2 cellular contexts compared by ENCODE assay signal in genomic region chr16:48365601-48366164, GRCh38.
TF ChIP-seq lines count a peak whose summit lies in the region.

No MANE protein-coding gene starts in this region.

TF ChIP-seq in IMR-90, 13 proteins besides CTCF, POLR2A, EP300 and RAD21:
- no peak for TF ChIP-seq BHLHE40 (IDR thresholded peaks at IDR 0.05; ENCODE audit: low read depth, low read length)

TF ChIP-seq in SK-N-SH treated with all-trans-retinoic acid at 6 μM for 48 hours, 23 proteins besides CTCF, POLR2A, EP300 and RAD21:
- TF ChIP-seq SNAI2 (CRISPR knock-in tag; IDR thresholded peaks at IDR 0.05) = no peak
- no peak for TF ChIP-seq ZNF8 (CRISPR knock-in tag; IDR thresholded peaks at IDR 0.05)
- TF ChIP-seq CSRNP3 (CRISPR knock-in tag; IDR thresholded peaks at IDR 0.05) = no peak
- no peak for TF ChIP-seq TSHZ2 (CRISPR knock-in tag; IDR thresholded peaks at IDR 0.05)
- no peak for TF ChIP-seq TOX (CRISPR knock-in tag; IDR thresholded peaks at IDR 0.05; ENCODE audit: borderline replicate concordance)
- TF ChIP-seq ESRRG (CRISPR knock-in tag; IDR thresholded peaks at IDR 0.05) = no peak
- no peak for TF ChIP-seq ARNTL (CRISPR knock-in tag; IDR thresholded peaks at IDR 0.05; ENCODE audit: borderline replicate concordance, low read depth)
- no peak for TF ChIP-seq BACH2 (CRISPR knock-in tag; IDR thresholded peaks at IDR 0.05; ENCODE audit: borderline replicate concordance)
- no peak for TF ChIP-seq OSR1 (CRISPR knock-in tag; IDR thresholded peaks at IDR 0.05)
- TF ChIP-seq ZFP3 (CRISPR knock-in tag; IDR thresholded peaks at IDR 0.05) = no peak
- no peak for TF ChIP-seq ZC3H10 (CRISPR knock-in tag; IDR thresholded peaks at IDR 0.05)
- TF ChIP-seq PATZ1 (CRISPR knock-in tag; IDR thresholded peaks at IDR 0.05; ENCODE audit: borderline replicate concordance) = no peak
- no peak for TF ChIP-seq ZFP30 (CRISPR knock-in tag; IDR thresholded peaks at IDR 0.05)
- no peak for TF ChIP-seq POU6F1 (CRISPR knock-in tag; IDR thresholded peaks at IDR 0.05; ENCODE audit: borderline replicate concordance, low read depth)
- TF ChIP-seq GLIS3 (CRISPR knock-in tag; IDR thresholded peaks at IDR 0.05) = no peak
- TF ChIP-seq ISL1 (CRISPR knock-in tag; IDR thresholded peaks at IDR 0.05) = no peak
